Comparison of ENCODE assay signal across 8 cellular contexts in the genomic region with DNA sequence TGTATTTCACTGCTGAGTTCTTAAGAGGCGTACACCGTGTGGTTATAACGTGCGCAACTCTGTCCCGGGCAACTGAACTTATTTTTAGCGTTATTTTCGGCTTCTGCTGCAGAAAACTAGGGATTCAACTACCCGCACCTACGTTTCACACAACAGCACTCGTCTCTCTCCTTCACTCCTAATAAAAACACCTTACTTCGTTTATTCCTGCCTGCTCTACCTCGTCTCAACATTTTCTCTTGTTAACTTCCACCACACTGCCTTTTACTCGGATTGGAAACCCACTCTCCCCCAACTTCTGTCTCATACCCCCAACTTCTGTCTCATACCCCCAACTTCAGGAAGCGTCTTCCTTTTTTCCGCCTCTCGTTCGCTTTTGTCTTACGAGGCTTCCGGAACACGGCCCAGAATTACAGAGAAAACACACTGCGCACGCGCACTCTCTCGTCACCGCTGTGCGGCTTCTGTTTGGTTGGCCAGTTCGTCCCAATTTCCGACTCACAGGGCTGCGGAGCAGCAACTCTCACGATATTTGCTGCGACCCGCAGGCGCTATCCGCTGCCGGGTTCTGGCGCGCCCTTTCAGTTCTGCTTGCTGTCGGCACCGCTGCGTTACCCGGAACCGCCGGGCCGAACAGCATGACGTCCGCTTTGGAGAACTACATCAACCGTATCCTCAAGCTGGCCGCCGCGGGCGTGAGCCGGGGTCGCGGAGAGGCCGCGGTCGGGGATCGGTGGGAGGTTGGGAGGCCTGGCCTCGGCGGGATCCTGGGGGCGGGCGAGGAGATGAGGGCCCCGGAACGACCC. TPM values are rescaled to one million over a fixed set of nuclear protein-coding genes. Genes with fewer than 3 reads are reported as not detected.
DNase-seq lines count a peak whose midpoint lies in the region; ATAC-seq and TF ChIP-seq lines count a peak whose summit lies in the region.

A gene (plus strand): TSS at position 579 of the 806 bp plus-strand sequence. CDS start 60 bp downstream, at position 639.

- no peaks in the 10 kb centered on the region for H3K9me3 Mint-ChIP-seq in activated T-cell treated with anti-CD3 and anti-CD28 coated beads, Interleukin-2, amount 50 U/mL, for 24 hours

- H3K36me3 Mint-ChIP-seq in activated T-cell treated with anti-CD3 and anti-CD28 coated beads, Interleukin-2, amount 50 U/mL, for 24 hours (ENCODE audit: low read depth): peaks cover 55% of the 10 kb centered on the region

- peaks cover 39% of the 10 kb centered on the region for H3K4me1 Mint-ChIP-seq in activated T-cell treated with anti-CD3 and anti-CD28 coated beads, Interleukin-2, amount 50 U/mL, for 24 hours (ENCODE audit: low read depth)

- peak within 1 kb of the TSS; percentile 74 for H3K4me3 ChIP-seq in epithelial cell of proximal tubule (ENCODE audit: low read depth, low read length)

- ATAC-seq in GM21717 (IDR thresholded peaks at IDR 0.05; ENCODE audit: unreplicated experiment): peak; percentile 97

- no peaks in the 10 kb centered on the region for H3K27me3 Mint-ChIP-seq in activated T-cell treated with anti-CD3 and anti-CD28 coated beads, Interleukin-2, amount 50 U/mL, for 24 hours

- peak within 1 kb of the TSS; percentile 100 for H3K27ac Mint-ChIP-seq in activated T-cell treated with anti-CD3 and anti-CD28 coated beads, Interleukin-2, amount 50 U/mL, for 24 hours

- DNase-seq in DMS153 treated with DMSO at 0.1 percent for 48 hours (lab: John Stamatoyannopoulos, UW; ENCODE audit: unreplicated experiment) (peak; percentile 96), KBM-7 (peak; percentile 98), epithelial cell of proximal tubule (ENCODE audit: low read depth) (peak; percentile 93), mucosa of gallbladder (ENCODE audit: low spot score) (peak; percentile 99)
- DNase-seq in activated T-cell treated with anti-CD3 and anti-CD28 coated beads, Interleukin-2, amount 50 U/mL, for 24 hours: peak; percentile 96
- peak; percentile 95 to 96 for DNase-seq in stimulated activated CD8-positive, alpha-beta memory T cell treated with anti-CD3 and anti-CD28 coated beads, Interleukin-4, amount 100 ng/mL, for 4 hours (ENCODE audit: low read depth in 2 of 2, low spot score in 1 of 2)

- peak within 1 kb of the TSS; percentile 94 for H3K4me3 Mint-ChIP-seq in activated T-cell treated with anti-CD3 and anti-CD28 coated beads, Interleukin-2, amount 50 U/mL, for 24 hours

- in situ Hi-C loops in KBM-7 (cut with MboI; ENCODE audit: low pct_unique_long_range_greater_than_20kb, low sequenced_read_pairs): no loop called here

- no peak for TF ChIP-seq CTCF in epithelial cell of proximal tubule (conservative IDR thresholded peaks at IDR 0.05; ENCODE audit: low read depth, low read length)

TF ChIP-seq in PFSK-1, 5 proteins besides CTCF, POLR2A, EP300 and RAD21:
- TF ChIP-seq FOXP2 (optimal IDR thresholded peaks at IDR 0.05; ENCODE audit: borderline replicate concordance, extremely low read depth, extremely low read length, insufficient read depth) (no peak), TAF1 (IDR thresholded peaks at IDR 0.05; ENCODE audit: borderline replicate concordance, insufficient read depth, low read length) (peak; percentile 59; the same call in 1 of the 2 replicates), SIN3A (IDR thresholded peaks at IDR 0.05; ENCODE audit: borderline replicate concordance, insufficient read depth, low read length) (no peak), POLR2AphosphoS5 (IDR thresholded peaks at IDR 0.05; ENCODE audit: low read depth, low read length) (peak; percentile 88)
- TF ChIP-seq, protein P1, sequence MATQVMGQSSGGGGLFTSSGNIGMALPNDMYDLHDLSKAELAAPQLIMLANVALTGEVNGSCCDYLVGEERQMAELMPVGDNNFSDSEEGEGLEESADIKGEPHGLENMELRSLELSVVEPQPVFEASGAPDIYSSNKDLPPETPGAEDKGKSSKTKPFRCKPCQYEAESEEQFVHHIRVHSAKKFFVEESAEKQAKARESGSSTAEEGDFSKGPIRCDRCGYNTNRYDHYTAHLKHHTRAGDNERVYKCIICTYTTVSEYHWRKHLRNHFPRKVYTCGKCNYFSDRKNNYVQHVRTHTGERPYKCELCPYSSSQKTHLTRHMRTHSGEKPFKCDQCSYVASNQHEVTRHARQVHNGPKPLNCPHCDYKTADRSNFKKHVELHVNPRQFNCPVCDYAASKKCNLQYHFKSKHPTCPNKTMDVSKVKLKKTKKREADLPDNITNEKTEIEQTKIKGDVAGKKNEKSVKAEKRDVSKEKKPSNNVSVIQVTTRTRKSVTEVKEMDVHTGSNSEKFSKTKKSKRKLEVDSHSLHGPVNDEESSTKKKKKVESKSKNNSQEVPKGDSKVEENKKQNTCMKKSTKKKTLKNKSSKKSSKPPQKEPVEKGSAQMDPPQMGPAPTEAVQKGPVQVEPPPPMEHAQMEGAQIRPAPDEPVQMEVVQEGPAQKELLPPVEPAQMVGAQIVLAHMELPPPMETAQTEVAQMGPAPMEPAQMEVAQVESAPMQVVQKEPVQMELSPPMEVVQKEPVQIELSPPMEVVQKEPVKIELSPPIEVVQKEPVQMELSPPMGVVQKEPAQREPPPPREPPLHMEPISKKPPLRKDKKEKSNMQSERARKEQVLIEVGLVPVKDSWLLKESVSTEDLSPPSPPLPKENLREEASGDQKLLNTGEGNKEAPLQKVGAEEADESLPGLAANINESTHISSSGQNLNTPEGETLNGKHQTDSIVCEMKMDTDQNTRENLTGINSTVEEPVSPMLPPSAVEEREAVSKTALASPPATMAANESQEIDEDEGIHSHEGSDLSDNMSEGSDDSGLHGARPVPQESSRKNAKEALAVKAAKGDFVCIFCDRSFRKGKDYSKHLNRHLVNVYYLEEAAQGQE (IDR thresholded peaks at IDR 0.05; ENCODE audit: insufficient read depth in 1 of 2, low read depth in 2 of 2, low read length in 2 of 2): peak; percentile 19 to 49; a peak in 1 of 4 replicates

RNA-seq across cellular contexts. Expression of the gene that starts here (rescaled TPM):
- polyA plus RNA-seq in PFSK-1 (2012; ENCODE audit: insufficient read length, low read depth): 41.5 TPM
- total RNA-seq in epithelial cell of proximal tubule (43.0 and 91.1 TPM in 2 replicates), mucosa of gallbladder (20.0 TPM)

Comparison
In these comparisons a context has a peak if more than half of its experiments do, and no peak if none do; other contexts are left out.
1. Peak in every context shown above with its lines: DNase-seq, ATAC-seq and H3K4me3 ChIP-seq.